In the genomic region with DNA sequence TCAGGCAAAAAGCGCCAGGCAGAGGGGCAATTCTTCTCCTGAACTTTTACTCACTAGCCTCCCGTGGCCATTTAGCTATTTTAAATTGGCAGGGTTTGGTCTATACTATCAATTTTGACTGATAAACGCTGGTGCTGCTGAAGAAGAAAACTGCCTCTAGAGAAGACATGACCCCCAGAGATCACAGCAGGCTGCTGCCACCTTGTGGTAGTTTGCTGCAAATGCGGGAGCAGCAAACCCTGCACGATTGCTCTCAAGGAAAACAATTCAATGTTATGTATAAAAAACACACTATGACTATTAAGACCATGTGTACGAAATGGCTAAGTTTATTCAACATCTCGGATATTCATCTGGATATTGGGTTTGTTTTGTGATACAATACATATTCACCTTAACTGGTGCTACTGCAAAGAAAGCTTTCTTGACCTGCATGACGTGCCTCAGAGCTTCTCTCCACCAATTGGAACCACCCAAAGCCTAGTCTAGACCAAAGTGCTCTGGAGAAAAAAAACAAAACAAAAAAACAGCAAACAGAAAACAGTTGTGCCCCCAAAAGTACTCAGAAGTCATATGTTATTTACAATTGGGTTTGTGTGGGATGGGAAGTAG, we compare ENCODE assay signal across 9 cellular contexts. TPM values are rescaled to one million over a fixed set of nuclear protein-coding genes. Genes with fewer than 3 reads are reported as not detected.
DNase-seq lines count a peak whose midpoint lies in the region; ATAC-seq and TF ChIP-seq lines count a peak whose summit lies in the region.
"Had no signal": no experiment of that assay in that cellular context is flagged by ENCODE, and none has a peak within 500 bp of the region (broad histone marks: within the 10 kb centered on the region; RNA-seq: fewer than 3 reads in every experiment).

No MANE protein-coding gene starts in this region.

- TF ChIP-seq CTCF in chondrocyte (IDR thresholded peaks at IDR 0.05) (peak; percentile 93), lung (IDR thresholded peaks at IDR 0.05; ENCODE audit: control extremely low read depth, extremely low read depth) (peak; percentile 74)

- H3K9me3 Mint-ChIP-seq in chondrocyte (ENCODE audit: low read depth): no peaks in the 10 kb centered on the region

- H3K27me3 Mint-ChIP-seq in chondrocyte (ENCODE audit: low read depth): no peaks in the 10 kb centered on the region

- H3K27ac ChIP-seq in lung (ENCODE audit: low read depth in 1 of 2, low read length in 1 of 2): no peak overlapping the region

- H3K9me3 ChIP-seq in lung (ENCODE audit: control insufficient read depth in 2 of 2, insufficient read depth in 1 of 2, low read length in 1 of 2): no peaks in the 10 kb centered on the region

- 36 to 39% methylated on average over 8 of the region's 8 CpGs for WGBS in lung, 2 donors

- no peaks in the 10 kb centered on the region for H3K27me3 ChIP-seq in lung (ENCODE audit: control insufficient read depth, insufficient read depth)

- H3K36me3 Mint-ChIP-seq in chondrocyte (ENCODE audit: low read depth): peaks cover 28% of the 10 kb centered on the region

- H3K4me1 Mint-ChIP-seq in chondrocyte (ENCODE audit: low read depth): no peaks in the 10 kb centered on the region

- H3K36me3 ChIP-seq in lung (ENCODE audit: control insufficient read depth in 2 of 2, insufficient read depth in 2 of 2, low read length in 2 of 2): peaks cover 32 to 38% of the 10 kb centered on the region in 2 donors

- no peak overlapping the region for H3K4me3 ChIP-seq in lung

- DNase-seq in SHP77 (lab: John Stamatoyannopoulos, UW): peak; percentile 18 to 35
- no peak for DNase-seq in SHP77 treated with DMSO at 0.1 percent for 48 hours (lab: John Stamatoyannopoulos, UW)
- peak; percentile 58 for DNase-seq in NCI-H2196 (lab: John Stamatoyannopoulos, UW; ENCODE audit: unreplicated experiment)
- peak; percentile 44 to 47 for DNase-seq in activated CD4-positive, alpha-beta T cell treated with anti-CD3 and anti-CD28 coated beads for 24 hours (ENCODE audit: low read depth in 2 of 2)
- DNase-seq in chondrocyte (ENCODE audit: low spot score): no peak
- DNase-seq in lung (ENCODE audit: low spot score): peak; percentile 59
- DNase-seq in stimulated activated CD8-positive, alpha-beta memory T cell treated with anti-CD3 and anti-CD28 coated beads, Interleukin-15, amount 100 ng/mL, for 24 hours (ENCODE audit: low read depth): peak; percentile 36

- H3K4me1 ChIP-seq in lung (ENCODE audit: control insufficient read depth in 2 of 2, insufficient read depth in 2 of 2, low read length in 2 of 2): no peaks in the 10 kb centered on the region

- no peak overlapping the region for H3K27ac Mint-ChIP-seq in chondrocyte (ENCODE audit: unreplicated experiment)

- H3K4me3 Mint-ChIP-seq in chondrocyte (ENCODE audit: unreplicated experiment): no peak overlapping the region

- ATAC-seq in HG02678 (IDR thresholded peaks at IDR 0.05; ENCODE audit: unreplicated experiment) (peak; percentile 74), lung (ENCODE audit: insufficient read depth, low FRiP score) (peak; percentile 85)

RNA-seq across cellular contexts. Expression of gene IL17F, which starts 19.5 kb away (rescaled TPM):
- total RNA-seq in chondrocyte: not detected in 3 replicates
- not detected for total RNA-seq in lung
- under 1 TPM in 1 of 2 donors, not detected in 1; 0.08 TPM for polyA plus RNA-seq in lung
- total RNA-seq: urinary bladder had no signal
- polyA plus RNA-seq: urinary bladder had no signal

RNA-seq across cellular contexts. Expression of gene MCM3, which starts 20.7 kb away (rescaled TPM):
- total RNA-seq in chondrocyte (23.0 to 55.0 TPM (median 24.9 TPM) in 3 replicates), lung (10 to 100 TPM; 34.3 to 40.8 TPM)
- polyA plus RNA-seq in lung: 10 to 100 TPM; 19.9 to 34.0 TPM

Comparison
In these comparisons a context has a peak if more than half of its experiments do, and no peak if none do; other contexts are left out.
1. DNase-seq: peak in SHP77 (2 of 2), NCI-H2196 (single experiment), activated CD4-positive, alpha-beta T cell treated with anti-CD3 and anti-CD28 coated beads for 24 hours (2 of 2), lung (single experiment) and stimulated activated CD8-positive, alpha-beta memory T cell treated with anti-CD3 and anti-CD28 coated beads, Interleukin-15, amount 100 ng/mL, for 24 hours (single experiment); none in SHP77 treated with DMSO at 0.1 percent for 48 hours (single experiment) and chondrocyte (single experiment).